In the genomic region with DNA sequence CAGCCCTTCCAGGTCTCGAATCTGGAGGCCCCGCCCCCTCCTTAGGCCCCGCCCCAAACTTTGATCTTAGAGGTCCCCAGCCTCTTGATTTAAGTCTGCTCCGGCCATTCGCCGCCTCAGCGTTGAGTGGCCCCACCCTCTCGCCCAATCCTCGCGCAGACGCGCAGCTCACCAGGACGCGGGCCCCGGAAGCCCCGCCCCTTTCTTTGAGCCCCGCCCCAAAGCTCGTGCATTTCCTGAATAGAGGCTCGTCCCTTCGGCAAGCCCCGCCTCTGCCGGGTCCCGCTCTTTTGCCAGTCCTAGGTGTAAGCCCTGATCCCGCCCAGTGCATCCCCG, we compare ENCODE assay signal across 8 cellular contexts. TPM values are rescaled to one million over a fixed set of nuclear protein-coding genes. Genes with fewer than 3 reads are reported as not detected.
DNase-seq lines count a peak whose midpoint lies in the region; ATAC-seq and TF ChIP-seq lines count a peak whose summit lies in the region.

No MANE protein-coding gene starts in this region.

- DNase-seq in DMS 273 treated with DMSO at 0.1 percent for 48 hours (lab: John Stamatoyannopoulos, UW) (peak; percentile 88), OCI-M1 (lab: John Stamatoyannopoulos, UW) (peak; percentile 100), erythroblast (lab: John Stamatoyannopoulos, UW) (peak; percentile 99 to 100)
- DNase-seq in activated T-cell treated with anti-CD3 and anti-CD28 coated beads, Interleukin-2, amount 50 U/mL, for 24 hours = peak; percentile 100
- peak; percentile 99 for DNase-seq in stimulated activated CD8-positive, alpha-beta memory T cell treated with anti-CD3 and anti-CD28 coated beads, Interleukin-4, amount 100 ng/mL, for 48 hours

- peak overlapping the region; percentile 96 to 99 for H3K27ac ChIP-seq in mucosa of rectum (ENCODE audit: low read depth in 2 of 2, low read length in 2 of 2)

- no peaks in the 10 kb centered on the region for H3K27me3 ChIP-seq in mucosa of rectum (ENCODE audit: control insufficient read depth in 2 of 2, insufficient read depth in 2 of 2, low read length in 2 of 2)

- H3K27me3 Mint-ChIP-seq in IgD-negative memory B cell = no peaks in the 10 kb centered on the region
- no peaks in the 10 kb centered on the region for H3K27me3 Mint-ChIP-seq in activated T-cell treated with anti-CD3 and anti-CD28 coated beads, Interleukin-2, amount 50 U/mL, for 24 hours

- TF ChIP-seq POLR2A in erythroblast (IDR thresholded peaks at IDR 0.05; ENCODE audit: low read length) = no peak

- H3K27ac Mint-ChIP-seq in IgD-negative memory B cell = peak overlapping the region; percentile 95 to 98 (median 98)
- H3K27ac Mint-ChIP-seq in activated T-cell treated with anti-CD3 and anti-CD28 coated beads, Interleukin-2, amount 50 U/mL, for 24 hours = peak overlapping the region; percentile 100

- peak overlapping the region; percentile 97 to 100 (median 98) for H3K4me3 Mint-ChIP-seq in IgD-negative memory B cell
- peak overlapping the region; percentile 97 for H3K4me3 Mint-ChIP-seq in activated T-cell treated with anti-CD3 and anti-CD28 coated beads, Interleukin-2, amount 50 U/mL, for 24 hours

- H3K9me3 ChIP-seq in mucosa of rectum (ENCODE audit: control insufficient read depth in 2 of 2, low read length in 2 of 2) = no peaks in the 10 kb centered on the region

- H3K36me3 Mint-ChIP-seq in IgD-negative memory B cell = no peaks in the 10 kb centered on the region
- peaks cover 84% of the 10 kb centered on the region for H3K36me3 Mint-ChIP-seq in activated T-cell treated with anti-CD3 and anti-CD28 coated beads, Interleukin-2, amount 50 U/mL, for 24 hours (ENCODE audit: low read depth)

- peak; percentile 77 for ATAC-seq in GM21529 (IDR thresholded peaks at IDR 0.05; ENCODE audit: unreplicated experiment)

- H3K9ac ChIP-seq in mucosa of rectum (ENCODE audit: low read depth in 1 of 2, low read length in 2 of 2) = peak overlapping the region; percentile 92 to 95

- H3K4me1 Mint-ChIP-seq in IgD-negative memory B cell = peaks cover 50 to 69% (median 60%) of the 10 kb centered on the region in 3 donors
- H3K4me1 Mint-ChIP-seq in activated T-cell treated with anti-CD3 and anti-CD28 coated beads, Interleukin-2, amount 50 U/mL, for 24 hours (ENCODE audit: low read depth) = peaks cover 62% of the 10 kb centered on the region

- peaks cover 22 to 26% of the 10 kb centered on the region in 2 donors for H3K36me3 ChIP-seq in mucosa of rectum (ENCODE audit: control insufficient read depth in 2 of 2, insufficient read depth in 2 of 2, low read length in 2 of 2)

- no peaks in the 10 kb centered on the region for H3K9me3 Mint-ChIP-seq in IgD-negative memory B cell
- H3K9me3 Mint-ChIP-seq in activated T-cell treated with anti-CD3 and anti-CD28 coated beads, Interleukin-2, amount 50 U/mL, for 24 hours = no peaks in the 10 kb centered on the region

- peak overlapping the region; percentile 96 to 99 for H3K4me3 ChIP-seq in mucosa of rectum (ENCODE audit: low read length in 2 of 2)

- peaks cover 44 to 48% of the 10 kb centered on the region in 2 donors for H3K4me1 ChIP-seq in mucosa of rectum (ENCODE audit: control insufficient read depth in 2 of 2, insufficient read depth in 2 of 2, low read length in 2 of 2)

RNA-seq across cellular contexts. Expression of gene GUCD1, which starts 0.2 kb away (rescaled TPM):
- 323 TPM for polyA plus RNA-seq in IgD-negative memory B cell

RNA-seq across cellular contexts. Expression of gene SNRPD3, which starts 0.7 kb away (rescaled TPM):
- 141 TPM for polyA plus RNA-seq in IgD-negative memory B cell

RNA-seq across cellular contexts. Expression of gene LRRC75B, which starts 37.7 kb away (rescaled TPM):
- polyA plus RNA-seq in IgD-negative memory B cell = 0.63 TPM

RNA-seq across cellular contexts. Expression of gene GGT1, which starts 47.9 kb away (rescaled TPM):
- 10.8 TPM for polyA plus RNA-seq in IgD-negative memory B cell

RNA-seq across cellular contexts. Expression of gene UPB1, which starts 60.0 kb away (rescaled TPM):
- polyA plus RNA-seq in IgD-negative memory B cell = not detected

Comparison
In these comparisons a context has a peak if more than half of its experiments do, and no peak if none do; other contexts are left out.
1. Peak in every context shown above with its lines: DNase-seq, ATAC-seq, H3K4me3 ChIP-seq and H3K27ac ChIP-seq.